In genomic region chr2:11633923-11634478, GRCh38 we compare ENCODE assay signal across 34 cellular contexts. TPM values are rescaled to one million over a fixed set of nuclear protein-coding genes. Genes with fewer than 3 reads are reported as not detected.
"Had no signal": no experiment of that assay in that cellular context is flagged by ENCODE, and none has a peak within 500 bp of the region (broad histone marks: within the 10 kb centered on the region; RNA-seq: fewer than 3 reads in every experiment).

No MANE protein-coding gene starts in this region.

- H3K9me3 Mint-ChIP-seq: activated CD4-positive, alpha-beta memory T cell treated with anti-CD3 and anti-CD28 coated beads, Interleukin-2, amount 10 ng/mL, durations not matched to agents 7 days and 5 days; activated CD4-positive, alpha-beta T cell treated with anti-CD3 and anti-CD28 coated beads, Interleukin-2, amount 10 ng/mL, durations not matched to agents 24 days and 14 days; activated naive CD4-positive, alpha-beta T cell treated with anti-CD3 and anti-CD28 coated beads, Interleukin-2, amount 10 ng/mL, durations not matched to agents 7 days and 5 days; activated naive CD4-positive, alpha-beta T cell treated with anti-CD3 and anti-CD28 coated beads, Interleukin-2, amount 50 U/mL, for 72 hours; activated naive CD8-positive, alpha-beta T cell treated with anti-CD3 and anti-CD28 coated beads, Interleukin-2, amount 10 ng/mL, durations not matched to agents 7 days and 5 days; activated T-cell treated with anti-CD3 and anti-CD28 coated beads, Interleukin-2, amount 50 U/mL, for 24 hours; activated T-cell treated with anti-CD3 and anti-CD28 coated beads, Interleukin-2, amount 50 U/mL, for 72 hours; brain; central memory CD8-positive, alpha-beta T cell; dendritic cell treated with granulocyte-macrophage colony-stimulating factor and Interleukin-4, amounts not matched to agents 40 ng/mL and 50 ng/mL, for 4 days; effector memory CD8-positive, alpha-beta T cell had no signal

- H3K4me3 ChIP-seq: ascending aorta, coronary artery, esophagus squamous epithelium, gastroesophageal sphincter had no signal

- H3K27me3 Mint-ChIP-seq: activated CD4-positive, alpha-beta memory T cell treated with anti-CD3 and anti-CD28 coated beads, Interleukin-2, amount 10 ng/mL, durations not matched to agents 7 days and 5 days; activated naive CD4-positive, alpha-beta T cell treated with anti-CD3 and anti-CD28 coated beads, Interleukin-2, amount 10 ng/mL, durations not matched to agents 7 days and 5 days had no signal

- H3K27ac ChIP-seq: ascending aorta, coronary artery, epithelial cell of prostate, esophagus squamous epithelium, gastroesophageal sphincter had no signal

- H3K4me3 Mint-ChIP-seq: activated CD4-positive, alpha-beta memory T cell treated with anti-CD3 and anti-CD28 coated beads, Interleukin-2, amount 10 ng/mL, durations not matched to agents 7 days and 5 days; activated CD4-positive, alpha-beta T cell treated with anti-CD3 and anti-CD28 coated beads for 36 hours; activated CD4-positive, alpha-beta T cell treated with anti-CD3 and anti-CD28 coated beads, Interleukin-2, amount 10 ng/mL, durations not matched to agents 24 days and 14 days; activated naive CD4-positive, alpha-beta T cell treated with anti-CD3 and anti-CD28 coated beads, Interleukin-2, amount 10 ng/mL, durations not matched to agents 7 days and 5 days; activated naive CD8-positive, alpha-beta T cell treated with anti-CD3 and anti-CD28 coated beads, Interleukin-2, amount 10 ng/mL, durations not matched to agents 7 days and 5 days; activated T-cell treated with anti-CD3 and anti-CD28 coated beads, Interleukin-2, amount 50 U/mL, for 24 hours; activated T-cell treated with anti-CD3 and anti-CD28 coated beads, Interleukin-2, amount 50 U/mL, for 72 hours; brain; central memory CD8-positive, alpha-beta T cell; dendritic cell treated with granulocyte-macrophage colony-stimulating factor and Interleukin-4, amounts not matched to agents 40 ng/mL and 50 ng/mL, for 4 days; effector memory CD8-positive, alpha-beta T cell had no signal

- H3K36me3 Mint-ChIP-seq: activated naive CD4-positive, alpha-beta T cell treated with anti-CD3 and anti-CD28 coated beads, Interleukin-2, amount 10 ng/mL, durations not matched to agents 7 days and 5 days; activated naive CD4-positive, alpha-beta T cell treated with anti-CD3 and anti-CD28 coated beads, Interleukin-2, amount 50 U/mL, for 72 hours; activated naive CD8-positive, alpha-beta T cell treated with anti-CD3 and anti-CD28 coated beads, Interleukin-2, amount 10 ng/mL, durations not matched to agents 7 days and 5 days had no signal

- H3K27ac Mint-ChIP-seq: activated CD4-positive, alpha-beta memory T cell treated with anti-CD3 and anti-CD28 coated beads, Interleukin-2, amount 10 ng/mL, durations not matched to agents 7 days and 5 days; activated CD4-positive, alpha-beta T cell treated with anti-CD3 and anti-CD28 coated beads for 36 hours; activated CD4-positive, alpha-beta T cell treated with anti-CD3 and anti-CD28 coated beads, Interleukin-2, amount 10 ng/mL, durations not matched to agents 24 days and 14 days; activated naive CD4-positive, alpha-beta T cell treated with anti-CD3 and anti-CD28 coated beads, Interleukin-2, amount 10 ng/mL, durations not matched to agents 7 days and 5 days; activated naive CD4-positive, alpha-beta T cell treated with anti-CD3 and anti-CD28 coated beads, Interleukin-2, amount 50 U/mL, for 72 hours; activated naive CD8-positive, alpha-beta T cell treated with anti-CD3 and anti-CD28 coated beads, Interleukin-2, amount 10 ng/mL, durations not matched to agents 7 days and 5 days; activated T-cell treated with anti-CD3 and anti-CD28 coated beads, Interleukin-2, amount 50 U/mL, for 24 hours; activated T-cell treated with anti-CD3 and anti-CD28 coated beads, Interleukin-2, amount 50 U/mL, for 72 hours; brain; dendritic cell treated with granulocyte-macrophage colony-stimulating factor and Interleukin-4, amounts not matched to agents 40 ng/mL and 50 ng/mL, for 4 days; effector memory CD8-positive, alpha-beta T cell had no signal

- H3K36me3 ChIP-seq: ascending aorta, esophagus squamous epithelium had no signal

- H3K4me1 Mint-ChIP-seq: activated CD4-positive, alpha-beta memory T cell treated with anti-CD3 and anti-CD28 coated beads, Interleukin-2, amount 10 ng/mL, durations not matched to agents 7 days and 5 days; activated CD4-positive, alpha-beta T cell treated with anti-CD3 and anti-CD28 coated beads for 36 hours; activated CD4-positive, alpha-beta T cell treated with anti-CD3 and anti-CD28 coated beads, Interleukin-2, amount 10 ng/mL, durations not matched to agents 24 days and 14 days; activated naive CD4-positive, alpha-beta T cell treated with anti-CD3 and anti-CD28 coated beads, Interleukin-2, amount 10 ng/mL, durations not matched to agents 7 days and 5 days; activated naive CD8-positive, alpha-beta T cell treated with anti-CD3 and anti-CD28 coated beads, Interleukin-2, amount 10 ng/mL, durations not matched to agents 7 days and 5 days; brain; central memory CD8-positive, alpha-beta T cell had no signal

- DNase-seq: activated CD4-positive, alpha-beta memory T cell treated with anti-CD3 and anti-CD28 coated beads, Interleukin-2, amount 10 ng/mL, durations not matched to agents 7 days and 5 days; activated CD4-positive, alpha-beta T cell treated with anti-CD3 and anti-CD28 coated beads for 36 hours; activated CD4-positive, alpha-beta T cell treated with anti-CD3 and anti-CD28 coated beads, Interleukin-2, amount 10 ng/mL, durations not matched to agents 24 days and 14 days; activated CD4-positive, CD25-positive, alpha-beta regulatory T cell; activated CD4-positive, CD25-positive, alpha-beta regulatory T cell treated with anti-CD3 and anti-CD28 coated beads, Interleukin-2, amount 50 U/mL, for 72 hours; activated CD8-positive, alpha-beta memory T cell treated with anti-CD3 and anti-CD28 coated beads, Interleukin-2, amount 50 U/mL, for 48 hours; activated gamma-delta T cell; activated naive CD4-positive, alpha-beta T cell; activated naive CD4-positive, alpha-beta T cell treated with anti-CD3 and anti-CD28 coated beads, Interleukin-2, amount 10 ng/mL, durations not matched to agents 7 days and 5 days; activated naive CD8-positive, alpha-beta T cell treated with anti-CD3 and anti-CD28 coated beads, Interleukin-2, amount 10 ng/mL, durations not matched to agents 7 days and 5 days; activated T-cell treated with anti-CD3 and anti-CD28 coated beads for 4 hours; activated T-cell treated with anti-CD3 and anti-CD28 coated beads, Interleukin-2, amount 50 U/mL, for 24 hours; activated T-cell treated with anti-CD3 and anti-CD28 coated beads, Interleukin-2, amount 50 U/mL, for 72 hours; effector CD4-positive, alpha-beta T cell; effector memory CD8-positive, alpha-beta T cell; esophagus squamous epithelium; foreskin melanocyte; T-helper 2 cell had no signal

- H3K27me3 ChIP-seq: ascending aorta, gastroesophageal sphincter had no signal

- H3K9me3 ChIP-seq: ascending aorta, esophagus squamous epithelium, gastroesophageal sphincter had no signal

- H3K4me1 ChIP-seq: ascending aorta, esophagus squamous epithelium, gastroesophageal sphincter had no signal

RNA-seq across cellular contexts. Expression of gene NTSR2, which starts 36.0 kb away (rescaled TPM):
- total RNA-seq: activated CD4-positive, alpha-beta memory T cell treated with anti-CD3 and anti-CD28 coated beads, Interleukin-2, amount 10 ng/mL, durations not matched to agents 7 days and 5 days; activated CD4-positive, alpha-beta T cell treated with anti-CD3 and anti-CD28 coated beads for 36 hours; activated CD4-positive, alpha-beta T cell treated with anti-CD3 and anti-CD28 coated beads, Interleukin-2, amount 10 ng/mL, durations not matched to agents 24 days and 14 days; activated naive CD4-positive, alpha-beta T cell treated with anti-CD3 and anti-CD28 coated beads, Interleukin-2, amount 50 U/mL, for 72 hours; activated naive CD8-positive, alpha-beta T cell treated with anti-CD3 and anti-CD28 coated beads, Interleukin-2, amount 10 ng/mL, durations not matched to agents 7 days and 5 days; activated T-cell treated with anti-CD3 and anti-CD28 coated beads, Interleukin-2, amount 50 U/mL, for 72 hours; ascending aorta; bronchial epithelial cell; cardiac septum; endothelial cell of umbilical vein; esophagus squamous epithelium; fibroblast of lung; fibroblast of villous mesenchyme; gastroesophageal sphincter; glomerular endothelial cell; T-helper 1 cell treated with Interleukin-12 subunit alpha and Interleukin-12 subunit beta and Interleukin-4 antibody, amounts not matched to agents 30 ng/mL and 1 ng/mL, for 36 hours had no signal
- polyA plus RNA-seq: endothelial cell of umbilical vein, esophagus, fibroblast of lung had no signal
